In the genomic region with DNA sequence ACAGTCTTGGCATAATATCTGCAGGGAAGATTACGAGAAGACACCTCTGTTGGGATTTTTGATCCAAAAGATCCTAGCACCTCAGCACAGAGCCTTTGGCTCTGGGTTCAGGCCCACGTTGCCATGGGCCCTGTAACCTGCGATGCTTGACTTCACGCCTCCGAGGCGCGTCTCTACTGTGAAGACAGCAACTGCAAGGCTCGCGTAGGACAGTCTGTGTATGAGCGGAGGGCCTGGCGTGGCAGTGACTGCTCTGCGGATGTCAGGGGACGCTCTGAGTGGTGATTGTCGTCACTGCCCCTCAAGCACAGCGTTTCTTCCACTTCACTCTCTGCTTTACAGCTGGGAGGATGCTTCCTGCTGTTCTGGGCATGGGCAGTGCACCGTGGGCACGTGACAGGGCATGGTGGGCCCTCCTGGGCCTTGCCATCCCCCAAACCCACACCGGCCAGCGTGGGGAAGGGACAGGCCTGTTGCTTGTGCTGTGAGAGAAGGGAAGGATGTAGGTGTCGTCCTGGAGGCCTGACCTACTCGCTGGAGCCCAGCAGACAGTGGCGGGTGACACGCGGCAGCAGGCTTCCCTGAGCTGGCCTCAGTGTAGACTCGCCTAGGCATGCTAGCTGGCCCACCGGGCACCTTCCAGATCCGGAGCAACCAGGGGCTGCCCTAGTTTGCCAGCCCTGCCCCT, we compare ENCODE assay signal across 21 cellular contexts. TPM values are rescaled to one million over a fixed set of nuclear protein-coding genes. Genes with fewer than 3 reads are reported as not detected.
A peak's percentile ranks its signal among the peaks of the same experiment; 100 is the strongest.
DNase-seq lines count a peak whose midpoint lies in the region; ATAC-seq, FAIRE-seq and TF ChIP-seq lines count a peak whose summit lies in the region.
"Had no signal": no experiment of that assay in that cellular context is flagged by ENCODE, and none has a peak within 500 bp of the region (broad histone marks: within the 10 kb centered on the region; RNA-seq: fewer than 3 reads in every experiment).

No MANE protein-coding gene starts in this region.

- no peak overlapping the region for H3K4ac ChIP-seq in H1 (replicated peaks; ENCODE audit: insufficient read length, low read depth, low read length)

- H2BK5ac ChIP-seq in H1 (ENCODE audit: low read depth, low read length): no peak overlapping the region

- H2AK5ac ChIP-seq in H1 (ENCODE audit: low read depth, low read length): no peak overlapping the region

- peaks cover 14% of the 10 kb centered on the region for H3K27me3 Mint-ChIP-seq in stimulated activated naive CD8-positive, alpha-beta T cell treated with anti-CD3 and anti-CD28 coated beads, Interleukin-15, Interleukin-2, amounts not matched to agents 100 ng/mL and 50 ng/mL, for 24 hours
- peaks cover 30% of the 10 kb centered on the region for H3K27me3 Mint-ChIP-seq in stimulated activated naive CD8-positive, alpha-beta T cell treated with anti-CD3 and anti-CD28 coated beads, Interleukin-15, amount 100 ng/mL, for 72 hours

- H3K4me1 ChIP-seq in H1 (replicated peaks in 1 of 4; ENCODE audit: control insufficient read depth in 3 of 4, insufficient read depth in 4 of 4, low read length in 3 of 4) (no peaks in the 10 kb centered on the region; a peak in 1 of 7 replicates), osteoblast (ENCODE audit: insufficient read depth, low read length) (no peaks in the 10 kb centered on the region)

- H3K14ac ChIP-seq in H1 (ENCODE audit: insufficient read length): no peak overlapping the region

- CTCF ChIA-PET in H1 (lab: Charles Lee; ENCODE audit: partially characterized antibody): interaction anchor here (0.7 to 2.4 kb wide), 16 partner anchors 9 to 510 kb away, joined by 3 to 10 read pairs (median 4); no protein-coding TSS in a partner anchor

- POLR2A ChIA-PET in H1 (lab: Charles Lee; ENCODE audit: partially characterized antibody): interaction anchor here (1.0 kb wide), 1 partner anchor 12 kb away, joined by 3 read pairs; no protein-coding TSS in a partner anchor

- H3K27ac Mint-ChIP-seq in stimulated activated naive CD8-positive, alpha-beta T cell treated with anti-CD3 and anti-CD28 coated beads, Interleukin-15, Interleukin-2, amounts not matched to agents 100 ng/mL and 50 ng/mL, for 24 hours: peak overlapping the region; percentile 8
- no peak overlapping the region for H3K27ac Mint-ChIP-seq in stimulated activated naive CD8-positive, alpha-beta T cell treated with anti-CD3 and anti-CD28 coated beads, Interleukin-15, amount 100 ng/mL, for 72 hours
- H3K27ac Mint-ChIP-seq: CD8-positive, alpha-beta T cell; IgD-negative memory B cell had no signal

- H3K27me3 ChIP-seq in H1 (replicated peaks in 1 of 4; ENCODE audit: control insufficient read depth in 3 of 4, extremely low read depth in 1 of 4, insufficient read depth in 3 of 4, low read length in 3 of 4) (peaks cover 0 to 14% (median 4%) of the 10 kb centered on the region in 4 experiments; a peak in 6 of 7 replicates), osteoblast (ENCODE audit: insufficient read depth, low read length) (no peaks in the 10 kb centered on the region)
- H3K27me3 ChIP-seq: BLaER1 had no signal

- no peak overlapping the region for H3K56ac ChIP-seq in H1 (replicated peaks; ENCODE audit: insufficient read length, low read depth, low read length)

- no peaks in the 10 kb centered on the region for H3K36me3 Mint-ChIP-seq in stimulated activated naive CD8-positive, alpha-beta T cell treated with anti-CD3 and anti-CD28 coated beads, Interleukin-15, Interleukin-2, amounts not matched to agents 100 ng/mL and 50 ng/mL, for 24 hours (ENCODE audit: low read depth)
- H3K36me3 Mint-ChIP-seq: CD8-positive, alpha-beta T cell; IgD-negative memory B cell had no signal

- no peak for TF ChIP-seq CTCF in H1 (IDR thresholded peaks at IDR 0.05; ENCODE audit: control extremely low read depth in 1 of 3, insufficient read depth in 1 of 3, low read depth in 1 of 3, low read length in 3 of 3)
- no peak for TF ChIP-seq CTCF in osteoblast (IDR thresholded peaks at IDR 0.05; ENCODE audit: extremely low read depth, low read depth, low read length)

- peak overlapping the region; percentile 46; the same call in 1 of the 2 replicates for H2BK15ac ChIP-seq in H1 (ENCODE audit: low read length)

- no peak for DNase-seq in stimulated activated naive CD8-positive, alpha-beta T cell treated with anti-CD3 and anti-CD28 coated beads, Interleukin-15, amount 100 ng/mL, for 72 hours
- no peak for DNase-seq in H1 (ENCODE audit: low read depth in 1 of 2, low spot score in 2 of 2)
- DNase-seq in osteoblast (ENCODE audit: insufficient read length, low spot score, missing footprints): peak; percentile 53
- no peak for DNase-seq in iPS-NIHi11 (ENCODE audit: low spot score)
- DNase-seq in NCI-H748 (lab: John Stamatoyannopoulos, UW; ENCODE audit: unreplicated experiment): no peak
- DNase-seq in CD1c-positive myeloid dendritic cell (ENCODE audit: extremely low spot score): no peak
- DNase-seq: CD8-positive, alpha-beta T cell; GDM1; MV-4-11; NCI-H1105 treated with DMSO at 0.1 percent for 48 hours; NCI-H2081; NCI-H748 treated with DMSO at 0.1 percent for 48 hours; PC-9; RPMI8226; SHP77 treated with DMSO at 0.1 percent for 48 hours had no signal

- no peaks in the 10 kb centered on the region for H3K79me1 ChIP-seq in H1 (ENCODE audit: low read depth, low read length)

- no peak overlapping the region for H2BK12ac ChIP-seq in H1 (ENCODE audit: low read depth, low read length)

- TF ChIP-seq EP300 in H1 (IDR thresholded peaks at IDR 0.05; ENCODE audit: borderline replicate concordance in 1 of 2, low read depth in 2 of 2, low read length in 2 of 2): no peak

- peaks cover 10% of the 10 kb centered on the region for H3K4me1 Mint-ChIP-seq in stimulated activated naive CD8-positive, alpha-beta T cell treated with anti-CD3 and anti-CD28 coated beads, Interleukin-15, Interleukin-2, amounts not matched to agents 100 ng/mL and 50 ng/mL, for 24 hours (ENCODE audit: low read depth)
- peaks cover 19% of the 10 kb centered on the region for H3K4me1 Mint-ChIP-seq in stimulated activated naive CD8-positive, alpha-beta T cell treated with anti-CD3 and anti-CD28 coated beads, Interleukin-15, amount 100 ng/mL, for 72 hours

- TF ChIP-seq POLR2A in H1 (IDR thresholded peaks at IDR 0.05; ENCODE audit: control extremely low read depth in 1 of 2, low read depth in 2 of 2, low read length in 2 of 2): no peak

- H3K79me2 ChIP-seq in H1 (ENCODE audit: control insufficient read depth in 1 of 2, insufficient read depth in 2 of 2, low read length in 2 of 2) (no peaks in the 10 kb centered on the region), osteoblast (ENCODE audit: insufficient read depth, low read length) (no peaks in the 10 kb centered on the region)

- H3K9me3 Mint-ChIP-seq in stimulated activated naive CD8-positive, alpha-beta T cell treated with anti-CD3 and anti-CD28 coated beads, Interleukin-15, Interleukin-2, amounts not matched to agents 100 ng/mL and 50 ng/mL, for 24 hours: no peaks in the 10 kb centered on the region
- H3K9me3 Mint-ChIP-seq in stimulated activated naive CD8-positive, alpha-beta T cell treated with anti-CD3 and anti-CD28 coated beads, Interleukin-15, amount 100 ng/mL, for 72 hours: no peaks in the 10 kb centered on the region

- H3K9me3 ChIP-seq in H1 (ENCODE audit: insufficient read depth in 2 of 2, low read depth in 1 of 2, low read length in 1 of 2): no peaks in the 10 kb centered on the region; a peak in 1 of 4 replicates
- no peaks in the 10 kb centered on the region for H3K9me3 ChIP-seq in osteoblast (ENCODE audit: low read depth, low read length)

- H3K23me2 ChIP-seq in H1 (ENCODE audit: low read depth, low read length): no peaks in the 10 kb centered on the region

- H4K5ac ChIP-seq in H1 (ENCODE audit: insufficient read length, low read depth, low read length): no peak overlapping the region

- H3K4me3 ChIP-seq in H1 (ENCODE audit: extremely low read depth in 1 of 4, insufficient read depth in 2 of 4, low read depth in 3 of 4, low read length in 4 of 4): no peak overlapping the region
- no peak overlapping the region for H3K4me3 ChIP-seq in osteoblast (ENCODE audit: insufficient read depth, low read length)
- H3K4me3 ChIP-seq: BLaER1, PC-9, SK-N-MC had no signal

- H2AFZ ChIP-seq in H1 (ENCODE audit: low read length) (no peak overlapping the region), osteoblast (ENCODE audit: low read length) (no peak overlapping the region)
- H2AFZ ChIP-seq: PC-9 had no signal

- no peak overlapping the region for H3K18ac ChIP-seq in H1 (ENCODE audit: extremely low read depth, low read length)

- TF ChIP-seq RAD21 in H1 (IDR thresholded peaks at IDR 0.05 in 1 of 2, conservative IDR thresholded peaks at IDR 0.05 in 1 of 2; ENCODE audit: low read depth in 2 of 2, low read length in 2 of 2): no peak

- H3K27ac ChIP-seq in H1 (ENCODE audit: low read depth, low read length): no peak overlapping the region
- H3K27ac ChIP-seq in osteoblast (ENCODE audit: low read depth, low read length): no peak overlapping the region
- H3K27ac ChIP-seq: BLaER1, PC-9, SK-N-MC had no signal

- no peaks in the 10 kb centered on the region for H4K20me1 ChIP-seq in H1 (replicated peaks in 1 of 2; ENCODE audit: control insufficient read depth in 1 of 2, insufficient read depth in 2 of 2, low read length in 2 of 2)
- no peaks in the 10 kb centered on the region for H4K20me1 ChIP-seq in osteoblast (ENCODE audit: insufficient read depth, low read length)

- no peak overlapping the region for H3K4me2 ChIP-seq in H1 (ENCODE audit: insufficient read depth in 1 of 2, low read depth in 2 of 2, low read length in 2 of 2)
- no peak overlapping the region for H3K4me2 ChIP-seq in osteoblast (ENCODE audit: insufficient read depth, low read length)
- H3K4me2 ChIP-seq: BLaER1, PC-9 had no signal

- no peak overlapping the region for H4K8ac ChIP-seq in H1 (ENCODE audit: extremely low read depth, insufficient read depth, low read length)

- H2BK120ac ChIP-seq in H1 (replicated peaks; ENCODE audit: low read depth, low read length): no peak overlapping the region

- no peaks in the 10 kb centered on the region for H3K36me3 ChIP-seq in H1 (ENCODE audit: control insufficient read depth in 2 of 4, insufficient read depth in 4 of 4, low read length in 3 of 4)
- no peaks in the 10 kb centered on the region for H3K36me3 ChIP-seq in osteoblast (ENCODE audit: insufficient read depth, low read length)
- H3K36me3 ChIP-seq: BLaER1 had no signal

- no peak overlapping the region for H2BK20ac ChIP-seq in H1 (ENCODE audit: low read length)

- no peak for FAIRE-seq in H1 (lab: Jason Lieb, UNC)
- FAIRE-seq: GM18507 had no signal

- no peak overlapping the region for H3K9ac ChIP-seq in H1 (replicated peaks in 1 of 4; ENCODE audit: extremely low read depth in 1 of 4, low read depth in 3 of 4, low read length in 3 of 4)
- H3K9ac ChIP-seq: BLaER1 had no signal

- H4K91ac ChIP-seq in H1 (replicated peaks; ENCODE audit: insufficient read length, low read length): peak overlapping the region; percentile 20

- no peak for ATAC-seq in stimulated activated naive CD8-positive, alpha-beta T cell treated with anti-CD3 and anti-CD28 coated beads, Interleukin-15, amount 100 ng/mL, for 72 hours
- ATAC-seq: CD8-positive, alpha-beta T cell had no signal

- 96% methylated on average over 26 of the region's 27 CpGs; no CpG with 5 or more reads in 1 of the 2 experiments for WGBS in H1 (ENCODE audit: extremely low coverage in 1 of 2, insufficient coverage in 1 of 2, insufficient read length in 1 of 2, insufficient replicate concordance in 2 of 2, low coverage in 1 of 2, low lambda C conversion rate in 2 of 2, missing lambda C conversion rate in 1 of 2), 2 experiments

- no peak overlapping the region for H3K4me3 Mint-ChIP-seq in stimulated activated naive CD8-positive, alpha-beta T cell treated with anti-CD3 and anti-CD28 coated beads, Interleukin-15, Interleukin-2, amounts not matched to agents 100 ng/mL and 50 ng/mL, for 24 hours
- no peak overlapping the region for H3K4me3 Mint-ChIP-seq in stimulated activated naive CD8-positive, alpha-beta T cell treated with anti-CD3 and anti-CD28 coated beads, Interleukin-15, amount 100 ng/mL, for 72 hours
- H3K4me3 Mint-ChIP-seq: CD8-positive, alpha-beta T cell had no signal

- H3K23ac ChIP-seq in H1 (ENCODE audit: insufficient read length): no peak overlapping the region

RNA-seq across cellular contexts. Expression of gene GLB1L2, which starts 26.5 kb away (rescaled TPM):
- 7.9 and 8.0 TPM in 2 replicates for total RNA-seq in H1 (2021; fragmentation: NEBNext Ultra II Directional; extraction: Animal tissue kit (Norgen Biotek cat#: 25700))
- polyA plus RNA-seq in H1 (2011; rRNA removed): 4.4 and 5.7 TPM in 2 replicates
- polyA plus RNA-seq in H1 (2011; cell fraction: cytosol; rRNA removed): 6.2 TPM
- 17.5 TPM for polyA plus RNA-seq in H1 (2011; cell fraction: nucleus; rRNA removed)
- 4.7 to 8.2 TPM (median 6.0 TPM) in 4 replicates for polyA plus RNA-seq in H1 (2012, experiment 1 of 2)
- 5.8 TPM for polyA plus RNA-seq in H1 (2012, experiment 2 of 2)
- 9.0 TPM for polyA plus RNA-seq in H1 (2013, experiment 1 of 2)
- polyA plus RNA-seq in H1 (2013, experiment 2 of 2): 9.1 TPM
- 5.7 and 6.8 TPM in 2 replicates for polyA minus RNA-seq in H1 (2011; rRNA and poly(A)+ RNA removed)
- 2.8 TPM for polyA minus RNA-seq in H1 (2011; cell fraction: cytosol; rRNA and poly(A)+ RNA removed)
- 3.1 TPM for polyA minus RNA-seq in H1 (2011; cell fraction: nucleus; rRNA and poly(A)+ RNA removed)
- 0.29 and 0.36 TPM in 2 replicates for total RNA-seq in osteoblast
- total RNA-seq: M059J had no signal

RNA-seq across cellular contexts. Expression of gene B3GAT1, which starts 53.7 kb away (rescaled TPM):
- 32.4 and 35.0 TPM in 2 replicates for total RNA-seq in H1 (2021; fragmentation: NEBNext Ultra II Directional; extraction: Animal tissue kit (Norgen Biotek cat#: 25700))
- polyA plus RNA-seq in H1 (2011; rRNA removed): 19.7 and 27.0 TPM in 2 replicates
- 18.2 TPM for polyA plus RNA-seq in H1 (2011; cell fraction: cytosol; rRNA removed)
- polyA plus RNA-seq in H1 (2011; cell fraction: nucleus; rRNA removed): 46.6 TPM
- 22.6 to 25.8 TPM (median 24.3 TPM) in 4 replicates for polyA plus RNA-seq in H1 (2012, experiment 1 of 2)
- polyA plus RNA-seq in H1 (2012, experiment 2 of 2): 23.0 TPM
- 16.5 TPM for polyA plus RNA-seq in H1 (2013, experiment 1 of 2)
- 16.3 TPM for polyA plus RNA-seq in H1 (2013, experiment 2 of 2)
- polyA minus RNA-seq in H1 (2011; rRNA and poly(A)+ RNA removed): 10.1 and 12.8 TPM in 2 replicates
- polyA minus RNA-seq in H1 (2011; cell fraction: cytosol; rRNA and poly(A)+ RNA removed): 15.9 TPM
- polyA minus RNA-seq in H1 (2011; cell fraction: nucleus; rRNA and poly(A)+ RNA removed): 20.5 TPM
- not detected in 2 replicates for total RNA-seq in osteoblast
- total RNA-seq: M059J, PC-9 had no signal
- polyA plus RNA-seq: IgD-negative memory B cell had no signal

Comparison
In these comparisons a context has a peak if more than half of its experiments do, and no peak if none do; other contexts are left out.
1. RNA of gene B3GAT1, which starts 53.7 kb away (total RNA-seq): 32.4 to 35.0 TPM in H1; not detected in osteoblast; every median in the first group is over 10 times any median in the second.